1 cellular context compared by ENCODE assay signal in the genomic region with DNA sequence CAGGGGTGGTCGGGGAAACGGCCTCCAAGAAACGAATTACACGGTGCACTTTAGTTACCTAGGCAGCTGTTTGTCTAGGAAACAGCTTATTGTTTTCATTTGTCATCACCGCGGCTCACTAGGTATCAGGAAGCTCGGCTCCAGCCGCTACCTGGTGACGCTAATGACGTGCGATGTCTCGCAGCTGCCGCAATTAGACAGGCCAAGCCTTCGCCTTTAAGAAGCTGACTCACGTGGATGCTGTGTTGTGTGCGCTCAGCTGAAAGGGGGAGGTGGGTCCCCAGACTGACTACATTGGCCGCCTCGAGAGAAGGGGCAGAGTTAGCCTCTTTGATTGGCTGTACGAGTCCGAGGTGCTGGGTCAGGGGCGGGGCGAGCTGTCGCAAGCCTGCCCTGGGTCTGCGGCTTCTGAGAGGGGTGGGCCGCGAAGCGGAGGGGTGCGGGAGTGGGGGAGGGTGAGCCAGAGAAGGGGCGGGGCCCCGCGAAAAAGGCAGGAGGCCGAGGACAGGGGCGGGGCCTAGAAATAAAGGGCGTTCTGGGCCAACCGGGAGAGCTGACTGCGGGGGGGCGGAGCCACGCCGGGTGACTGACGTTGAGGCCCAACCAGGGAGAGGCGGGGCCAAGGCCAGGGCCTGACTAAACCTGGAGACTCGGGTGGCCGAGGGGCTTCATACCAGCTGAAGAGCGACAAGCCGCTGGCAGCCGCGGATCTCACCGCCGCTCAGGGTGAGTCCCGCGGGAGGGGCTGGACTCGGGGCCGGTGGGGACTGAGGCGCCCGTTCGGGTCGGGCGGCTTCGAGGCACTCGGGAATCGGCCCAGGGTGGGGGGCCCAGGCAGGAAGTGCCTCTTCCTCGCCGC.
TF ChIP-seq lines count a peak whose summit lies in the region.

A gene (plus strand): TSS at position 671 of the 859 bp plus-strand sequence. CDS start 9,645 bp downstream, outside the sequence.

TF ChIP-seq in WTC11, 78 proteins besides CTCF, POLR2A, EP300 and RAD21 (continued from another document):
- TF ChIP-seq, protein P1, sequence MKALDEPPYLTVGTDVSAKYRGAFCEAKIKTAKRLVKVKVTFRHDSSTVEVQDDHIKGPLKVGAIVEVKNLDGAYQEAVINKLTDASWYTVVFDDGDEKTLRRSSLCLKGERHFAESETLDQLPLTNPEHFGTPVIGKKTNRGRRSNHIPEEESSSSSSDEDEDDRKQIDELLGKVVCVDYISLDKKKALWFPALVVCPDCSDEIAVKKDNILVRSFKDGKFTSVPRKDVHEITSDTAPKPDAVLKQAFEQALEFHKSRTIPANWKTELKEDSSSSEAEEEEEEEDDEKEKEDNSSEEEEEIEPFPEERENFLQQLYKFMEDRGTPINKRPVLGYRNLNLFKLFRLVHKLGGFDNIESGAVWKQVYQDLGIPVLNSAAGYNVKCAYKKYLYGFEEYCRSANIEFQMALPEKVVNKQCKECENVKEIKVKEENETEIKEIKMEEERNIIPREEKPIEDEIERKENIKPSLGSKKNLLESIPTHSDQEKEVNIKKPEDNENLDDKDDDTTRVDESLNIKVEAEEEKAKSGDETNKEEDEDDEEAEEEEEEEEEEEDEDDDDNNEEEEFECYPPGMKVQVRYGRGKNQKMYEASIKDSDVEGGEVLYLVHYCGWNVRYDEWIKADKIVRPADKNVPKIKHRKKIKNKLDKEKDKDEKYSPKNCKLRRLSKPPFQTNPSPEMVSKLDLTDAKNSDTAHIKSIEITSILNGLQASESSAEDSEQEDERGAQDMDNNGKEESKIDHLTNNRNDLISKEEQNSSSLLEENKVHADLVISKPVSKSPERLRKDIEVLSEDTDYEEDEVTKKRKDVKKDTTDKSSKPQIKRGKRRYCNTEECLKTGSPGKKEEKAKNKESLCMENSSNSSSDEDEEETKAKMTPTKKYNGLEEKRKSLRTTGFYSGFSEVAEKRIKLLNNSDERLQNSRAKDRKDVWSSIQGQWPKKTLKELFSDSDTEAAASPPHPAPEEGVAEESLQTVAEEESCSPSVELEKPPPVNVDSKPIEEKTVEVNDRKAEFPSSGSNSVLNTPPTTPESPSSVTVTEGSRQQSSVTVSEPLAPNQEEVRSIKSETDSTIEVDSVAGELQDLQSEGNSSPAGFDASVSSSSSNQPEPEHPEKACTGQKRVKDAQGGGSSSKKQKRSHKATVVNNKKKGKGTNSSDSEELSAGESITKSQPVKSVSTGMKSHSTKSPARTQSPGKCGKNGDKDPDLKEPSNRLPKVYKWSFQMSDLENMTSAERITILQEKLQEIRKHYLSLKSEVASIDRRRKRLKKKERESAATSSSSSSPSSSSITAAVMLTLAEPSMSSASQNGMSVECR (CRISPR knock-in tag; IDR thresholded peaks at IDR 0.05; ENCODE audit: borderline replicate concordance), result peak; percentile 61; the same call in 1 of the 2 replicates
- TF ChIP-seq, protein P2, sequence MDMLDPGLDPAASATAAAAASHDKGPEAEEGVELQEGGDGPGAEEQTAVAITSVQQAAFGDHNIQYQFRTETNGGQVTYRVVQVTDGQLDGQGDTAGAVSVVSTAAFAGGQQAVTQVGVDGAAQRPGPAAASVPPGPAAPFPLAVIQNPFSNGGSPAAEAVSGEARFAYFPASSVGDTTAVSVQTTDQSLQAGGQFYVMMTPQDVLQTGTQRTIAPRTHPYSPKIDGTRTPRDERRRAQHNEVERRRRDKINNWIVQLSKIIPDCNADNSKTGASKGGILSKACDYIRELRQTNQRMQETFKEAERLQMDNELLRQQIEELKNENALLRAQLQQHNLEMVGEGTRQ (CRISPR knock-in tag; IDR thresholded peaks at IDR 0.05), result peak; percentile 62
- TF ChIP-seq GABPB1 (CRISPR knock-in tag; IDR thresholded peaks at IDR 0.05) (peak; percentile 61; the same call in 1 of the 2 replicates), NFYB (CRISPR knock-in tag; conservative IDR thresholded peaks at IDR 0.05; ENCODE audit: low read depth) (peak; percentile 82), NR1H2 (CRISPR knock-in tag; IDR thresholded peaks at IDR 0.05) (no peak)
- TF ChIP-seq, protein P3, sequence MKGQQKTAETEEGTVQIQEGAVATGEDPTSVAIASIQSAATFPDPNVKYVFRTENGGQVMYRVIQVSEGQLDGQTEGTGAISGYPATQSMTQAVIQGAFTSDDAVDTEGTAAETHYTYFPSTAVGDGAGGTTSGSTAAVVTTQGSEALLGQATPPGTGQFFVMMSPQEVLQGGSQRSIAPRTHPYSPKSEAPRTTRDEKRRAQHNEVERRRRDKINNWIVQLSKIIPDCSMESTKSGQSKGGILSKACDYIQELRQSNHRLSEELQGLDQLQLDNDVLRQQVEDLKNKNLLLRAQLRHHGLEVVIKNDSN (CRISPR knock-in tag; IDR thresholded peaks at IDR 0.05), result peak; percentile 55
TF ChIP-seq in WTC11: peak in this region for 14.
